ENCODE assay signal across 26 cellular contexts in the genomic region with DNA sequence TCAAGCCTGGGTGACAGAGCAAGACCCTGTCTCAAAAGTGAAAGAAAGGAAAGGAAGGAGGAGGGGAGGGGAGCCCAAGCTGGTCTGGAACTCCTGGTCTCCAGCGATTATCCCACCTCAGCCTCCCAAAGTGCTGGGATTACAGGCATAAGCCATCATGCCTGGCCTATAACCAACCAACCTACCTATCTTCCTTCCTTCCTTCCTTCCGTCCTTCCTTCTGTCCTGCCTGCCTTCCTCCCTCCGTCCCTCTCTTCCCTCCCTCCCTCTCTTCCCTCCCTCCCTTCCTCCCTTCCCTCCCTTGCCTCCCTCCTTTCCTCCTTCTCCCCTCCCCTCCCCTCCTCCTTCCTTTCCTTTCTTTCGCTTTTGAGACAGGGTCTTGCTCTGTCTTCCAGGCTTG. TPM values are rescaled to one million over a fixed set of nuclear protein-coding genes. Genes with fewer than 3 reads are reported as not detected.
DNase-seq lines count a peak whose midpoint lies in the region; ATAC-seq, FAIRE-seq and TF ChIP-seq lines count a peak whose summit lies in the region.
"Had no signal": no experiment of that assay in that cellular context is flagged by ENCODE, and none has a peak within 500 bp of the region (broad histone marks: within the 10 kb centered on the region; RNA-seq: fewer than 3 reads in every experiment).

No MANE protein-coding gene starts in this region.

- 61% methylated on average over 4 of the region's 4 CpGs for WGBS in prostate gland

- H3K9me3 ChIP-seq in kidney (ENCODE audit: control insufficient read depth in 1 of 2, low read length in 2 of 2) (no peaks in the 10 kb centered on the region), prostate gland (no peaks in the 10 kb centered on the region)

- TF ChIP-seq CTCF in kidney (IDR thresholded peaks at IDR 0.05; ENCODE audit: borderline replicate concordance, extremely low read depth, insufficient read depth) (no peak), prostate gland (IDR thresholded peaks at IDR 0.05) (no peak)

- H3K27ac Mint-ChIP-seq in activated naive CD4-positive, alpha-beta T cell treated with anti-CD3 and anti-CD28 coated beads, Interleukin-2, amount 50 U/mL, for 72 hours: no peak overlapping the region
- H3K27ac Mint-ChIP-seq: activated CD4-positive, alpha-beta T cell treated with anti-CD3 and anti-CD28 coated beads for 36 hours; activated naive CD4-positive, alpha-beta T cell treated with anti-CD3 and anti-CD28 coated beads, Interleukin-2, amount 50 U/mL, for 24 hours; CD14-positive monocyte; naive thymus-derived CD8-positive, alpha-beta T cell had no signal

- FAIRE-seq in kidney (lab: Jason Lieb, UNC) (no peak), urothelium cell line (lab: Jason Lieb, UNC) (peak; percentile 44)
- FAIRE-seq: colon, G401.6 had no signal

- H3K36me3 Mint-ChIP-seq in activated naive CD4-positive, alpha-beta T cell treated with anti-CD3 and anti-CD28 coated beads, Interleukin-2, amount 50 U/mL, for 72 hours: no peaks in the 10 kb centered on the region
- H3K36me3 Mint-ChIP-seq: activated naive CD4-positive, alpha-beta T cell treated with anti-CD3 and anti-CD28 coated beads, Interleukin-2, amount 50 U/mL, for 24 hours; CD14-positive monocyte; naive thymus-derived CD8-positive, alpha-beta T cell had no signal

- H3K9ac ChIP-seq in kidney (ENCODE audit: low read length in 2 of 2): no peak overlapping the region

- no peak overlapping the region for H3K4me3 ChIP-seq in kidney (ENCODE audit: low read length in 2 of 2)
- no peak overlapping the region for H3K4me3 ChIP-seq in prostate gland
- H3K4me3 ChIP-seq: skin epidermis had no signal

- peak; percentile 37 for DNase-seq in NCI-H82 (lab: John Stamatoyannopoulos, UW)
- no peak for DNase-seq in NCI-H82 treated with DMSO at 0.1 percent for 48 hours (lab: John Stamatoyannopoulos, UW; ENCODE audit: unreplicated experiment)
- no peak for DNase-seq in kidney
- DNase-seq in prostate gland (ENCODE audit: low spot score): no peak
- no peak for DNase-seq in urothelium cell line (ENCODE audit: low spot score)
- no peak for DNase-seq in SW480 (ENCODE audit: low spot score)
- DNase-seq in activated naive CD4-positive, alpha-beta T cell treated with anti-CD3 and anti-CD28 coated beads, Interleukin-2, amount 50 U/mL, for 72 hours (ENCODE audit: low spot score in 2 of 2): no peak
- DNase-seq in OCI-M2 (lab: John Stamatoyannopoulos, UW; ENCODE audit: unreplicated experiment): no peak
- DNase-seq: activated CD4-positive, alpha-beta T cell treated with anti-CD3 and anti-CD28 coated beads for 36 hours; activated CD8-positive, alpha-beta memory T cell treated with anti-CD3 and anti-CD28 coated beads for 24 hours; activated T-cell treated with anti-CD3 and anti-CD28 coated beads for 4 hours; DMS79; effector CD4-positive, alpha-beta T cell; naive thymus-derived CD8-positive, alpha-beta T cell; NCI-H1436; NCI-H2227 treated with DMSO at 0.1 percent for 48 hours; occipital lobe; SIG-M5; stimulated activated naive CD8-positive, alpha-beta T cell treated with anti-CD3 and anti-CD28 coated beads, Interleukin-15, Interleukin-2, amounts not matched to agents 100 U/mL and 50 U/mL, for 24 hours had no signal

- ATAC-seq in activated naive CD4-positive, alpha-beta T cell treated with anti-CD3 and anti-CD28 coated beads, Interleukin-2, amount 50 U/mL, for 72 hours: no peak
- ATAC-seq: naive thymus-derived CD8-positive, alpha-beta T cell had no signal

- intact Hi-C loops in kidney (cut with DNase I) (no loop called here), prostate gland (cut with DNase I) (no loop called here)

- H3K4me1 ChIP-seq in kidney (ENCODE audit: control insufficient read depth in 1 of 2, insufficient read depth in 1 of 2, low read depth in 1 of 2, low read length in 2 of 2) (peaks cover 7 to 11% of the 10 kb centered on the region in 2 donors), prostate gland (replicated peaks) (no peaks in the 10 kb centered on the region)

- TF ChIP-seq POLR2A in prostate gland (IDR thresholded peaks at IDR 0.05): no peak

- H3K27me3 ChIP-seq in prostate gland (replicated peaks; ENCODE audit: insufficient read depth): no peaks in the 10 kb centered on the region

- no peaks in the 10 kb centered on the region for H3K9me3 Mint-ChIP-seq in activated naive CD4-positive, alpha-beta T cell treated with anti-CD3 and anti-CD28 coated beads, Interleukin-2, amount 50 U/mL, for 72 hours
- H3K9me3 Mint-ChIP-seq: activated naive CD4-positive, alpha-beta T cell treated with anti-CD3 and anti-CD28 coated beads, Interleukin-2, amount 50 U/mL, for 24 hours; CD14-positive monocyte; naive thymus-derived CD8-positive, alpha-beta T cell; type B pancreatic cell had no signal

- H3K36me3 ChIP-seq in kidney (ENCODE audit: control insufficient read depth in 1 of 2, insufficient read depth in 2 of 2, low read length in 2 of 2): peaks cover 16 to 46% of the 10 kb centered on the region in 2 donors
- H3K36me3 ChIP-seq in prostate gland: peaks cover 0 to 2% of the 10 kb centered on the region in 2 donors

- H3K27ac ChIP-seq in kidney (ENCODE audit: low read depth in 2 of 2, low read length in 2 of 2): peak overlapping the region; percentile 18 to 60
- peak overlapping the region; percentile 53 to 58 for H3K27ac ChIP-seq in prostate gland
- H3K27ac ChIP-seq: 22Rv1 had no signal

RNA-seq across cellular contexts. Expression of gene HACD2, which starts 56.7 kb away (rescaled TPM):
- total RNA-seq in kidney (25.4 TPM), prostate gland (10 to 100 TPM; 36.5 to 65.6 TPM)
- polyA plus RNA-seq in kidney (ENCODE audit: insufficient read depth, low read depth, low replicate concordance): 13.1 TPM
- 10 to 100 TPM; 21.7 to 25.5 TPM for total RNA-seq in activated naive CD4-positive, alpha-beta T cell treated with anti-CD3 and anti-CD28 coated beads, Interleukin-2, amount 50 U/mL, for 72 hours
